Comparison of ENCODE assay signal across 28 cellular contexts in genomic region chr17:1275205-1275961, GRCh38. TPM values are rescaled to one million over a fixed set of nuclear protein-coding genes. Genes with fewer than 3 reads are reported as not detected.
DNase-seq lines count a peak whose midpoint lies in the region; ATAC-seq, FAIRE-seq and TF ChIP-seq lines count a peak whose summit lies in the region.
"Had no signal": no experiment of that assay in that cellular context is flagged by ENCODE, and none has a peak within 500 bp of the region (broad histone marks: within the 10 kb centered on the region; RNA-seq: fewer than 3 reads in every experiment).

No MANE protein-coding gene starts in this region.

- H3K4me3 ChIP-seq in H1 (ENCODE audit: extremely low read depth in 1 of 4, insufficient read depth in 2 of 4, low read depth in 3 of 4, low read length in 4 of 4) (no peak overlapping the region), neuronal stem cell (ENCODE audit: low read length in 2 of 2) (no peak overlapping the region)
- H3K4me3 ChIP-seq: GM23248, lower lobe of right lung, PC-9, right atrium auricular region, smooth muscle cell, uterus had no signal

- H2BK5ac ChIP-seq in H1 (ENCODE audit: low read depth, low read length): no peak overlapping the region
- no peak overlapping the region for H2BK5ac ChIP-seq in neuronal stem cell (ENCODE audit: low read length)

- H3K36me3 Mint-ChIP-seq in activated naive CD8-positive, alpha-beta T cell: peaks cover 2% of the 10 kb centered on the region
- no peaks in the 10 kb centered on the region for H3K36me3 Mint-ChIP-seq in activated naive CD8-positive, alpha-beta T cell treated with anti-CD3 and anti-CD28 coated beads, Interleukin-2, amount 50 U/mL, for 24 hours (ENCODE audit: low read depth)
- no peaks in the 10 kb centered on the region for H3K36me3 Mint-ChIP-seq in HFFc6 (ENCODE audit: low read depth)
- H3K36me3 Mint-ChIP-seq: CD8-positive, alpha-beta memory T cell had no signal

- H3K27ac ChIP-seq in H1 (ENCODE audit: low read depth, low read length) (no peak overlapping the region), neuronal stem cell (replicated peaks; ENCODE audit: low read length) (no peak overlapping the region), foreskin keratinocyte (no peak overlapping the region)
- H3K27ac ChIP-seq: coronary artery, GM23248, lower lobe of right lung, PC-9, right atrium auricular region, uterus had no signal

- H3K79me1 ChIP-seq in H1 (ENCODE audit: low read depth, low read length) (no peaks in the 10 kb centered on the region), neuronal stem cell (ENCODE audit: low read depth, low read length) (no peaks in the 10 kb centered on the region)

- H3K27me3 Mint-ChIP-seq in activated naive CD8-positive, alpha-beta T cell: peaks cover 6% of the 10 kb centered on the region
- peaks cover 35% of the 10 kb centered on the region for H3K27me3 Mint-ChIP-seq in activated naive CD8-positive, alpha-beta T cell treated with anti-CD3 and anti-CD28 coated beads, Interleukin-2, amount 50 U/mL, for 24 hours
- H3K27me3 Mint-ChIP-seq in HFFc6 (ENCODE audit: insufficient read depth): peaks cover 27% of the 10 kb centered on the region

- H3K23ac ChIP-seq in H1 (ENCODE audit: insufficient read length) (no peak overlapping the region), neuronal stem cell (ENCODE audit: low read depth, low read length, poor library complexity) (peak overlapping the region; percentile 55)

- H3K18ac ChIP-seq in H1 (ENCODE audit: extremely low read depth, low read length) (no peak overlapping the region), neuronal stem cell (ENCODE audit: low read length) (no peak overlapping the region)

- H3K14ac ChIP-seq in H1 (ENCODE audit: insufficient read length): no peak overlapping the region
- peak overlapping the region; percentile 8 for H3K14ac ChIP-seq in neuronal stem cell (ENCODE audit: low read length)

- H3K9ac ChIP-seq in H1 (replicated peaks in 1 of 4; ENCODE audit: extremely low read depth in 1 of 4, low read depth in 3 of 4, low read length in 3 of 4) (no peak overlapping the region; a peak in 1 of 7 replicates), neuronal stem cell (ENCODE audit: low read depth, low read length, poor library complexity) (no peak overlapping the region)
- H3K9ac ChIP-seq: GM23248 had no signal

- H2BK15ac ChIP-seq in H1 (ENCODE audit: low read length): no peak overlapping the region
- H2BK15ac ChIP-seq in neuronal stem cell (ENCODE audit: low read length): peak overlapping the region; percentile 85

- FAIRE-seq in H1 (lab: Jason Lieb, UNC): no peak

- TF ChIP-seq EP300 in H1 (IDR thresholded peaks at IDR 0.05; ENCODE audit: borderline replicate concordance in 1 of 2, low read depth in 2 of 2, low read length in 2 of 2): no peak

- peak overlapping the region; percentile 28 for H3K27ac Mint-ChIP-seq in activated naive CD8-positive, alpha-beta T cell
- no peak overlapping the region for H3K27ac Mint-ChIP-seq in activated naive CD8-positive, alpha-beta T cell treated with anti-CD3 and anti-CD28 coated beads, Interleukin-2, amount 50 U/mL, for 24 hours
- H3K27ac Mint-ChIP-seq in HFFc6: no peak overlapping the region; the same call in 1 of the 2 replicates
- H3K27ac Mint-ChIP-seq: stimulated activated naive CD8-positive, alpha-beta T cell treated with anti-CD3 and anti-CD28 coated beads, Interleukin-15, Interleukin-2, amounts not matched to agents 100 ng/mL and 50 ng/mL, for 24 hours; T-helper 2 cell treated with Interferon-gamma antibody and Interleukin-4, amounts not matched to agents 5 μg/mL and 100 μg/mL, for 36 hours had no signal

- no peak for TF ChIP-seq POLR2A in H1 (IDR thresholded peaks at IDR 0.05; ENCODE audit: control extremely low read depth in 1 of 2, low read depth in 2 of 2, low read length in 2 of 2)

- peaks cover 0 to 3% of the 10 kb centered on the region in 2 experiments for H4K20me1 ChIP-seq in H1 (replicated peaks in 1 of 2; ENCODE audit: control insufficient read depth in 1 of 2, insufficient read depth in 2 of 2, low read length in 2 of 2)

- POLR2A ChIA-PET in H1 (lab: Charles Lee; ENCODE audit: partially characterized antibody): no interaction called here

- H3K23me2 ChIP-seq in H1 (ENCODE audit: low read depth, low read length): peaks cover 8% of the 10 kb centered on the region; the same call in 1 of the 2 replicates

- H2BK120ac ChIP-seq in H1 (replicated peaks; ENCODE audit: low read depth, low read length) (no peak overlapping the region), neuronal stem cell (ENCODE audit: low read depth, low read length) (no peak overlapping the region)

- H3K9me3 Mint-ChIP-seq in activated naive CD8-positive, alpha-beta T cell (ENCODE audit: low read depth): no peaks in the 10 kb centered on the region
- no peaks in the 10 kb centered on the region for H3K9me3 Mint-ChIP-seq in activated naive CD8-positive, alpha-beta T cell treated with anti-CD3 and anti-CD28 coated beads, Interleukin-2, amount 50 U/mL, for 24 hours
- no peaks in the 10 kb centered on the region for H3K9me3 Mint-ChIP-seq in HFFc6
- H3K9me3 Mint-ChIP-seq: CD8-positive, alpha-beta memory T cell; stimulated activated naive CD8-positive, alpha-beta T cell treated with anti-CD3 and anti-CD28 coated beads, Interleukin-15, Interleukin-2, amounts not matched to agents 100 ng/mL and 50 ng/mL, for 24 hours; T-helper 2 cell treated with Interferon-gamma antibody and Interleukin-4, amounts not matched to agents 5 μg/mL and 100 μg/mL, for 36 hours had no signal

- H3K4me1 Mint-ChIP-seq in activated naive CD8-positive, alpha-beta T cell (ENCODE audit: low read depth): peaks cover 5% of the 10 kb centered on the region
- H3K4me1 Mint-ChIP-seq in activated naive CD8-positive, alpha-beta T cell treated with anti-CD3 and anti-CD28 coated beads, Interleukin-2, amount 50 U/mL, for 24 hours: peaks cover 1% of the 10 kb centered on the region
- H3K4me1 Mint-ChIP-seq in HFFc6 (ENCODE audit: low read depth): no peaks in the 10 kb centered on the region

- H3K4ac ChIP-seq in H1 (replicated peaks; ENCODE audit: insufficient read length, low read depth, low read length) (no peak overlapping the region), neuronal stem cell (ENCODE audit: low read length) (no peak overlapping the region)

- H2BK12ac ChIP-seq in H1 (ENCODE audit: low read depth, low read length): no peak overlapping the region
- H2BK12ac ChIP-seq in neuronal stem cell (ENCODE audit: low read length): peak overlapping the region; percentile 16

- H3K56ac ChIP-seq in H1 (replicated peaks; ENCODE audit: insufficient read length, low read depth, low read length): peak overlapping the region; percentile 90

- H3K4me2 ChIP-seq in H1 (ENCODE audit: insufficient read depth in 1 of 2, low read depth in 2 of 2, low read length in 2 of 2) (no peak overlapping the region), neuronal stem cell (ENCODE audit: insufficient read depth, low read length, poor library complexity, severe bottlenecking) (no peak overlapping the region)

- no peak for TF ChIP-seq CTCF in HFFc6 (IDR thresholded peaks at IDR 0.05)
- TF ChIP-seq CTCF in H1 (IDR thresholded peaks at IDR 0.05; ENCODE audit: control extremely low read depth in 1 of 3, insufficient read depth in 1 of 3, low read depth in 1 of 3, low read length in 3 of 3): no peak
- TF ChIP-seq CTCF in foreskin keratinocyte (conservative IDR thresholded peaks at IDR 0.05): no peak

- no peaks in the 10 kb centered on the region for H3K9me3 ChIP-seq in H1 (ENCODE audit: insufficient read depth in 2 of 2, low read depth in 1 of 2, low read length in 1 of 2)
- H3K9me3 ChIP-seq in neuronal stem cell (replicated peaks in 1 of 2; ENCODE audit: control insufficient read depth in 2 of 2, insufficient read depth in 1 of 2, low read depth in 1 of 2, low read length in 2 of 2): no peaks in the 10 kb centered on the region
- H3K9me3 ChIP-seq: lower lobe of right lung, right atrium auricular region, uterus had no signal

- H3K79me2 ChIP-seq in H1 (ENCODE audit: control insufficient read depth in 1 of 2, insufficient read depth in 2 of 2, low read length in 2 of 2): no peaks in the 10 kb centered on the region

- peaks cover 0 to 19% (median 11%) of the 10 kb centered on the region in 4 experiments; a peak in 6 of 7 replicates for H3K27me3 ChIP-seq in H1 (replicated peaks in 1 of 4; ENCODE audit: control insufficient read depth in 3 of 4, extremely low read depth in 1 of 4, insufficient read depth in 3 of 4, low read length in 3 of 4)
- peaks cover 0 to 14% (median 12%) of the 10 kb centered on the region in 3 experiments for H3K27me3 ChIP-seq in neuronal stem cell (ENCODE audit: control insufficient read depth in 3 of 3, insufficient read depth in 3 of 3, low read depth in 1 of 3, low read length in 3 of 3)
- H3K27me3 ChIP-seq in foreskin keratinocyte: peaks cover 54% of the 10 kb centered on the region
- H3K27me3 ChIP-seq: right atrium auricular region, uterus had no signal

- no peak overlapping the region for H4K5ac ChIP-seq in H1 (ENCODE audit: insufficient read length, low read depth, low read length)

- no peak for DNase-seq in activated naive CD8-positive, alpha-beta T cell treated with anti-CD3 and anti-CD28 coated beads, Interleukin-2, amount 50 U/mL, for 24 hours
- DNase-seq in HFFc6 (no peak), H1 (ENCODE audit: low read depth in 1 of 2, low spot score in 2 of 2) (no peak), neuronal stem cell (ENCODE audit: low spot score) (no peak), foreskin keratinocyte (no peak)
- DNase-seq: AML-193, NCI-H1417 treated with DMSO at 0.1 percent for 48 hours, NCI-H2081, NCI-H2227 treated with DMSO at 0.1 percent for 48 hours had no signal

- ATAC-seq in activated naive CD8-positive, alpha-beta T cell treated with anti-CD3 and anti-CD28 coated beads, Interleukin-2, amount 50 U/mL, for 24 hours: no peak
- ATAC-seq in HG02884 (IDR thresholded peaks at IDR 0.05; ENCODE audit: unreplicated experiment) (no peak), foreskin keratinocyte (no peak), GM18517 (IDR thresholded peaks at IDR 0.05; ENCODE audit: unreplicated experiment) (no peak)

- H2AK5ac ChIP-seq in H1 (ENCODE audit: low read depth, low read length): no peak overlapping the region
- no peak overlapping the region for H2AK5ac ChIP-seq in neuronal stem cell (ENCODE audit: low read depth, low read length)

- TF ChIP-seq RAD21 in H1 (IDR thresholded peaks at IDR 0.05 in 1 of 2, conservative IDR thresholded peaks at IDR 0.05 in 1 of 2; ENCODE audit: low read depth in 2 of 2, low read length in 2 of 2): no peak

- CTCF ChIA-PET in H1 (lab: Charles Lee; ENCODE audit: partially characterized antibody): no interaction called here

- H3K36me3 ChIP-seq in H1 (ENCODE audit: control insufficient read depth in 2 of 4, insufficient read depth in 4 of 4, low read length in 3 of 4) (no peaks in the 10 kb centered on the region), neuronal stem cell (replicated peaks in 1 of 2; ENCODE audit: control insufficient read depth in 2 of 2, insufficient read depth in 2 of 2, low read length in 2 of 2) (no peaks in the 10 kb centered on the region)
- H3K36me3 ChIP-seq: lower lobe of right lung, right atrium auricular region, uterus had no signal

- WGBS in H1 (ENCODE audit: extremely low coverage in 1 of 2, insufficient coverage in 1 of 2, insufficient read length in 1 of 2, insufficient replicate concordance in 2 of 2, low coverage in 1 of 2, low lambda C conversion rate in 2 of 2, missing lambda C conversion rate in 1 of 2), 2 experiments: 85 to 100% methylated on average over 2 to 9 of the region's 10 CpGs
- 100% methylated on average over 4 of the region's 10 CpGs; no CpG with 5 or more reads in 1 of the 2 donors for WGBS in neuronal stem cell (ENCODE audit: extremely low coverage in 2 of 2, insufficient read length in 2 of 2, insufficient replicate concordance in 1 of 2), 2 donors

- H4K91ac ChIP-seq in H1 (replicated peaks; ENCODE audit: insufficient read length, low read length) (no peak overlapping the region), neuronal stem cell (ENCODE audit: low read depth, low read length, poor library complexity) (no peak overlapping the region)

- H2AFZ ChIP-seq in H1 (ENCODE audit: low read length) (no peak overlapping the region), neuronal stem cell (ENCODE audit: low read length) (peak overlapping the region; percentile 78)
- H2AFZ ChIP-seq: GM23248, PC-9 had no signal

- no peak overlapping the region; the same call in 1 of the 2 replicates for H4K8ac ChIP-seq in H1 (ENCODE audit: extremely low read depth, insufficient read depth, low read length)
- H4K8ac ChIP-seq in neuronal stem cell (ENCODE audit: low read depth, low read length): no peak overlapping the region

- H3K4me1 ChIP-seq in H1 (replicated peaks in 1 of 4; ENCODE audit: control insufficient read depth in 3 of 4, insufficient read depth in 4 of 4, low read length in 3 of 4) (peaks cover 0 to 8% (median 4%) of the 10 kb centered on the region in 4 experiments; a peak in 4 of 7 replicates), neuronal stem cell (ENCODE audit: control insufficient read depth in 2 of 2, insufficient read depth in 1 of 2, low read depth in 1 of 2, low read length in 2 of 2) (peaks cover 9 to 16% of the 10 kb centered on the region in 2 donors), foreskin keratinocyte (no peaks in the 10 kb centered on the region)

- H2BK20ac ChIP-seq in H1 (ENCODE audit: low read length): no peak overlapping the region

- no peak overlapping the region for H3K4me3 Mint-ChIP-seq in activated naive CD8-positive, alpha-beta T cell
- H3K4me3 Mint-ChIP-seq in activated naive CD8-positive, alpha-beta T cell treated with anti-CD3 and anti-CD28 coated beads, Interleukin-2, amount 50 U/mL, for 24 hours: no peak overlapping the region
- H3K4me3 Mint-ChIP-seq in HFFc6: peak overlapping the region; percentile 54; the same call in 1 of the 2 replicates
- H3K4me3 Mint-ChIP-seq: stimulated activated naive CD8-positive, alpha-beta T cell treated with anti-CD3 and anti-CD28 coated beads, Interleukin-15, Interleukin-2, amounts not matched to agents 100 ng/mL and 50 ng/mL, for 24 hours had no signal

RNA-seq across cellular contexts. Expression of gene TRARG1, which starts 4.1 kb away (rescaled TPM):
- total RNA-seq in HFFc6 (2021; fragmentation: NEBNext Ultra II Directional; extraction: Animal tissue kit (Norgen Biotek cat#: 25700)): not detected
- total RNA-seq in H1 (2021; fragmentation: NEBNext Ultra II Directional; extraction: Animal tissue kit (Norgen Biotek cat#: 25700)): not detected in 2 replicates
- polyA plus RNA-seq in H1 (2011; rRNA removed) (0.08 TPM in 1 of 2 replicates, not detected in the other), foreskin keratinocyte (not detected in 2 replicates)
- polyA plus RNA-seq in H1 (2011; cell fraction: cytosol; rRNA removed): 0.03 TPM
- 0.03 TPM for polyA plus RNA-seq in H1 (2011; cell fraction: nucleus; rRNA removed)
- not detected in 4 replicates for polyA plus RNA-seq in H1 (2012, experiment 1 of 2)
- not detected for polyA plus RNA-seq in H1 (2012, experiment 2 of 2)
- not detected for polyA plus RNA-seq in H1 (2013, experiment 1 of 2)
- not detected for polyA plus RNA-seq in H1 (2013, experiment 2 of 2)
- polyA minus RNA-seq in H1 (2011; rRNA and poly(A)+ RNA removed): not detected in 2 replicates
- not detected for polyA minus RNA-seq in H1 (2011; cell fraction: cytosol; rRNA and poly(A)+ RNA removed)
- polyA minus RNA-seq in H1 (2011; cell fraction: nucleus; rRNA and poly(A)+ RNA removed): not detected
- polyA plus RNA-seq in neuronal stem cell (2013, experiment 1 of 2): 0.17 TPM
- polyA plus RNA-seq in neuronal stem cell (2013, experiment 2 of 2): 0.18 TPM
- not detected in 2 replicates for total RNA-seq in foreskin keratinocyte
- total RNA-seq: A673; CD8-positive, alpha-beta memory T cell; GM23248; lower lobe of right lung; mononuclear cell; PC-9; smooth muscle cell had no signal
- polyA plus RNA-seq: CD8-positive, alpha-beta memory T cell; GM23248; neural cell; smooth muscle cell had no signal

RNA-seq across cellular contexts. Expression of gene BHLHA9, which starts 5.1 kb away (rescaled TPM):
- not detected for total RNA-seq in HFFc6 (2021; fragmentation: NEBNext Ultra II Directional; extraction: Animal tissue kit (Norgen Biotek cat#: 25700))
- 0.34 TPM in 1 of 2 replicates, not detected in the other for total RNA-seq in H1 (2021; fragmentation: NEBNext Ultra II Directional; extraction: Animal tissue kit (Norgen Biotek cat#: 25700))
- polyA plus RNA-seq in H1 (2011; rRNA removed) (0.29 and 0.36 TPM in 2 replicates), foreskin keratinocyte (not detected in 2 replicates)
- 0.67 TPM for polyA plus RNA-seq in H1 (2011; cell fraction: cytosol; rRNA removed)
- 0.76 TPM for polyA plus RNA-seq in H1 (2011; cell fraction: nucleus; rRNA removed)
- 0.25 to 0.66 TPM (median 0.49 TPM) in 4 replicates for polyA plus RNA-seq in H1 (2012, experiment 1 of 2)
- polyA plus RNA-seq in H1 (2012, experiment 2 of 2): not detected
- polyA plus RNA-seq in H1 (2013, experiment 1 of 2): 0.06 TPM
- polyA plus RNA-seq in H1 (2013, experiment 2 of 2): not detected
- not detected in 2 replicates for polyA minus RNA-seq in H1 (2011; rRNA and poly(A)+ RNA removed)
- 1.8 TPM for polyA minus RNA-seq in H1 (2011; cell fraction: cytosol; rRNA and poly(A)+ RNA removed)
- not detected for polyA minus RNA-seq in H1 (2011; cell fraction: nucleus; rRNA and poly(A)+ RNA removed)
- not detected for polyA plus RNA-seq in neuronal stem cell (2013, experiment 1 of 2)
- not detected for polyA plus RNA-seq in neuronal stem cell (2013, experiment 2 of 2)
- not detected in 2 replicates for total RNA-seq in foreskin keratinocyte
- total RNA-seq: A673; CD8-positive, alpha-beta memory T cell; GM23248; lower lobe of right lung; mononuclear cell; PC-9; right atrium auricular region; Right ventricle myocardium inferior; smooth muscle cell; uterus had no signal
- polyA plus RNA-seq: CD8-positive, alpha-beta memory T cell; esophagus; GM23248; neural cell; smooth muscle cell; thymus had no signal
